ENCODE assay signal across 8 cellular contexts in the genomic region with DNA sequence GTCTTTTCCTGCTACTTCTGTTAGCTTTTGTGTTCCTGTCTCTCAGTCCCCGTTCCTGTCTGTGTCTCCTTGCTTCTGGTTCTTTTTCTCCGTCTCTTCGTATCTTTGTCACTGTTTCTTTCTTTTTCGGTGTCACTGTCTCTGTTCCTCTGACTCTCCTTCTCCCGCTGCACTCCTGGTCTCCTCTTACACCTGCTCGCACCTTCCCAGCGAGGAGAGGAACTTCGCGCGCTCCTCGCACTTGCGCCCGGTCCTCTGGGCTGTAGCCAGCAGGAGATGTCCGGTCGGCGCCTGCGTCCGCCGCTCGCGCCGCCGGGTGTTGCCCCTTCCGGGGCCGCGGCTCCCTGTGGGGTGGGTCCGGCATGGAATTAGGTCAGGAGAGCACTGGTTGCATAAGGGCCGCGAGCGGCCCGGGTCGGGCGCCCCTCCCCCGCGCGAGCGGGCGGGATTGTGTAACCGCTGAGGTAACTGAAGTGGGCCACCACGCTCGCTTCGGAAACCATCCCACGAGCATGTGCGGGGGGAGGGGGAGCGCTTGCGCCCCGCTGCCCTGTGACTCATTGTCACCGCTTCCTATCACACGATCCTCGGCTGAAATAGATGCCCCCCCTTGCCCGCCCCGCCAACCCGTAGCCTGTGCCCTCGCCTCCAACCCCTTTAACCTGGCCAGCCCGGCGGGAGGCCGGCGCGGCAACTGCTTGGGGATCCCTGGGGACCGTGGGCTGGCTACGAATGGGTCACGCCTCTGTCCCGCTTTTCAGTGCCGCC. TPM values are rescaled to one million over a fixed set of nuclear protein-coding genes. Genes with fewer than 3 reads are reported as not detected.
DNase-seq lines count a peak whose midpoint lies in the region; ATAC-seq, FAIRE-seq and TF ChIP-seq lines count a peak whose summit lies in the region.

No MANE protein-coding gene starts in this region.

- H4K5ac ChIP-seq in H1 (ENCODE audit: insufficient read length, low read depth, low read length), result no peak overlapping the region

- no peaks in the 10 kb centered on the region; the same call in 1 of the 2 replicates for H3K23me2 ChIP-seq in H1 (ENCODE audit: low read depth, low read length)

- TF ChIP-seq RAD21 in H1 (IDR thresholded peaks at IDR 0.05 in 1 of 2, conservative IDR thresholded peaks at IDR 0.05 in 1 of 2; ENCODE audit: low read depth in 2 of 2, low read length in 2 of 2), result no peak

- H2BK120ac ChIP-seq in H1 (replicated peaks; ENCODE audit: low read depth, low read length), result no peak overlapping the region

- H3K27ac ChIP-seq in H1 (ENCODE audit: low read depth, low read length), result no peak overlapping the region

- no peak overlapping the region for H2AFZ ChIP-seq in H1 (ENCODE audit: low read length)

- H3K56ac ChIP-seq in H1 (replicated peaks; ENCODE audit: insufficient read length, low read depth, low read length), result no peak overlapping the region

- no peak overlapping the region for H3K23ac ChIP-seq in H1 (ENCODE audit: insufficient read length)

- peaks cover 2 to 6% of the 10 kb centered on the region in 2 experiments for H4K20me1 ChIP-seq in H1 (replicated peaks in 1 of 2; ENCODE audit: control insufficient read depth in 1 of 2, insufficient read depth in 2 of 2, low read length in 2 of 2)

- peaks cover 9% of the 10 kb centered on the region for H3K4me1 Mint-ChIP-seq in activated CD8-positive, alpha-beta memory T cell treated with anti-CD3 and anti-CD28 coated beads, Interleukin-2, amount 10 ng/mL, durations not matched to agents 7 days and 5 days

- H3K4me1 ChIP-seq in H1 (replicated peaks in 1 of 4; ENCODE audit: control insufficient read depth in 3 of 4, insufficient read depth in 4 of 4, low read length in 3 of 4), result peaks cover 0 to 16% (median 5%) of the 10 kb centered on the region in 4 experiments; a peak in 6 of 7 replicates

- no peak overlapping the region for H3K4ac ChIP-seq in H1 (replicated peaks; ENCODE audit: insufficient read length, low read depth, low read length)

- H3K27me3 ChIP-seq in H1 (replicated peaks in 1 of 4; ENCODE audit: control insufficient read depth in 3 of 4, extremely low read depth in 1 of 4, insufficient read depth in 3 of 4, low read length in 3 of 4), result peaks cover 62 to 89% (median 77%) of the 10 kb centered on the region in 4 experiments

- peaks cover 3% of the 10 kb centered on the region for H3K36me3 Mint-ChIP-seq in activated CD8-positive, alpha-beta memory T cell treated with anti-CD3 and anti-CD28 coated beads, Interleukin-2, amount 10 ng/mL, durations not matched to agents 7 days and 5 days

- H2BK20ac ChIP-seq in H1 (ENCODE audit: low read length), result no peak overlapping the region

- H4K91ac ChIP-seq in H1 (replicated peaks; ENCODE audit: insufficient read length, low read length), result no peak overlapping the region

- H2BK15ac ChIP-seq in H1 (ENCODE audit: low read length), result no peak overlapping the region

- H3K27ac Mint-ChIP-seq in activated CD8-positive, alpha-beta memory T cell treated with anti-CD3 and anti-CD28 coated beads, Interleukin-2, amount 10 ng/mL, durations not matched to agents 7 days and 5 days, result peak overlapping the region; percentile 70

- TF ChIP-seq CTCF in H1 (IDR thresholded peaks at IDR 0.05; ENCODE audit: control extremely low read depth in 1 of 3, insufficient read depth in 1 of 3, low read depth in 1 of 3, low read length in 3 of 3), result no peak

- H4K8ac ChIP-seq in H1 (ENCODE audit: extremely low read depth, insufficient read depth, low read length), result 0 out of 2 replicates have a peak overlapping the region, but pooled peaks have one; percentile 71

- H3K36me3 ChIP-seq in H1 (ENCODE audit: control insufficient read depth in 2 of 4, insufficient read depth in 4 of 4, low read length in 3 of 4), result peaks cover 0 to 7% (median 0%) of the 10 kb centered on the region in 4 experiments; a peak in 1 of 8 replicates

- no peak overlapping the region for H3K18ac ChIP-seq in H1 (ENCODE audit: extremely low read depth, low read length)

- FAIRE-seq in H1 (lab: Jason Lieb, UNC), result no peak

- DNase-seq in G401 (ENCODE audit: low spot score) (peak; percentile 31), NCI-H69 (lab: John Stamatoyannopoulos, UW) (peak; percentile 78), H1 (ENCODE audit: low read depth in 1 of 2, low spot score in 2 of 2) (no peak), mucosa of gallbladder (ENCODE audit: low spot score) (peak; percentile 61), DMS79 (lab: John Stamatoyannopoulos, UW) (no peak), NCI-H128 (lab: John Stamatoyannopoulos, UW; ENCODE audit: unreplicated experiment) (no peak)
- peak; percentile 48 for DNase-seq in activated CD8-positive, alpha-beta memory T cell treated with anti-CD3 and anti-CD28 coated beads, Interleukin-2, amount 10 ng/mL, durations not matched to agents 7 days and 5 days
- peak; percentile 37 to 73 for DNase-seq in stimulated activated CD8-positive, alpha-beta memory T cell treated with anti-CD3 and anti-CD28 coated beads, Interleukin-4, amount 100 ng/mL, for 4 hours (ENCODE audit: low read depth in 2 of 2, low spot score in 1 of 2)

- WGBS in H1 (ENCODE audit: extremely low coverage in 1 of 2, insufficient coverage in 1 of 2, insufficient read length in 1 of 2, insufficient replicate concordance in 2 of 2, low coverage in 1 of 2, low lambda C conversion rate in 2 of 2, missing lambda C conversion rate in 1 of 2), 2 experiments, result 11% methylated on average over 3 of the region's 64 CpGs; no CpG with 5 or more reads in 1 of the 2 experiments

- H3K4me3 Mint-ChIP-seq in activated CD8-positive, alpha-beta memory T cell treated with anti-CD3 and anti-CD28 coated beads, Interleukin-2, amount 10 ng/mL, durations not matched to agents 7 days and 5 days, result peak overlapping the region; percentile 80

- no peak overlapping the region for H3K14ac ChIP-seq in H1 (ENCODE audit: insufficient read length)

- H2BK5ac ChIP-seq in H1 (ENCODE audit: low read depth, low read length), result no peak overlapping the region

- H3K79me1 ChIP-seq in H1 (ENCODE audit: low read depth, low read length), result no peaks in the 10 kb centered on the region

- H3K79me2 ChIP-seq in H1 (ENCODE audit: control insufficient read depth in 1 of 2, insufficient read depth in 2 of 2, low read length in 2 of 2), result no peaks in the 10 kb centered on the region

- H2BK12ac ChIP-seq in H1 (ENCODE audit: low read depth, low read length), result no peak overlapping the region

- H3K9ac ChIP-seq in H1 (replicated peaks in 1 of 4; ENCODE audit: extremely low read depth in 1 of 4, low read depth in 3 of 4, low read length in 3 of 4), result no peak overlapping the region

- H3K4me2 ChIP-seq in H1 (ENCODE audit: insufficient read depth in 1 of 2, low read depth in 2 of 2, low read length in 2 of 2), result peak overlapping the region; percentile 59 to 63

- peak; percentile 52 for ATAC-seq in activated CD8-positive, alpha-beta memory T cell treated with anti-CD3 and anti-CD28 coated beads, Interleukin-2, amount 10 ng/mL, durations not matched to agents 7 days and 5 days

- in situ Hi-C loops in G401 (cut with HindIII; ENCODE audit: low sequenced_read_pairs), result no loop called here

- peaks cover 46% of the 10 kb centered on the region for H3K27me3 Mint-ChIP-seq in activated CD8-positive, alpha-beta memory T cell treated with anti-CD3 and anti-CD28 coated beads, Interleukin-2, amount 10 ng/mL, durations not matched to agents 7 days and 5 days

- H3K9me3 Mint-ChIP-seq in activated CD8-positive, alpha-beta memory T cell treated with anti-CD3 and anti-CD28 coated beads, Interleukin-2, amount 10 ng/mL, durations not matched to agents 7 days and 5 days (ENCODE audit: low read depth), result no peaks in the 10 kb centered on the region

- no peaks in the 10 kb centered on the region for H3K9me3 ChIP-seq in H1 (ENCODE audit: insufficient read depth in 2 of 2, low read depth in 1 of 2, low read length in 1 of 2)

- CTCF ChIA-PET in activated CD8-positive, alpha-beta memory T cell treated with anti-CD3 and anti-CD28 coated beads, Interleukin-2, amount 10 ng/mL, durations not matched to agents 7 days and 5 days (lab: Charles Lee), result no interaction called here
- CTCF ChIA-PET in H1 (lab: Charles Lee; ENCODE audit: partially characterized antibody), result interaction anchor here (2.3 kb wide), 1 partner anchor 33 kb away, joined by 8 read pairs; no protein-coding TSS in a partner anchor

- peak overlapping the region; percentile 7 to 50 (median 12); a peak in 5 of 8 replicates for H3K4me3 ChIP-seq in H1 (ENCODE audit: extremely low read depth in 1 of 4, insufficient read depth in 2 of 4, low read depth in 3 of 4, low read length in 4 of 4)

- POLR2A ChIA-PET in H1 (lab: Charles Lee; ENCODE audit: partially characterized antibody), result no interaction called here

- no peak for TF ChIP-seq EP300 in H1 (IDR thresholded peaks at IDR 0.05; ENCODE audit: borderline replicate concordance in 1 of 2, low read depth in 2 of 2, low read length in 2 of 2)

- TF ChIP-seq POLR2A in H1 (IDR thresholded peaks at IDR 0.05; ENCODE audit: control extremely low read depth in 1 of 2, low read depth in 2 of 2, low read length in 2 of 2), result no peak

- H2AK5ac ChIP-seq in H1 (ENCODE audit: low read depth, low read length), result no peak overlapping the region

TF ChIP-seq in H1, 55 proteins besides CTCF, POLR2A, EP300 and RAD21 (continues in another document):
- TF ChIP-seq EZH2 (IDR thresholded peaks at IDR 0.05; ENCODE audit: low read depth, low read length, severe bottlenecking) (peak; percentile 54), E2F6 (IDR thresholded peaks at IDR 0.05) (peak; percentile 21; the same call in 1 of the 2 replicates), CEBPB (IDR thresholded peaks at IDR 0.05; ENCODE audit: low read depth, low read length) (peak; percentile 63; the same call in 1 of the 2 replicates)

RNA-seq across cellular contexts. Expression of gene LONRF3, which starts 1.6 kb away (rescaled TPM):
- 0.37 TPM in 1 of 2 replicates, not detected in the other for total RNA-seq in G401 (2014; rRNA removed; shearing (Covaris generic))
- under 1 TPM; 0.35 to 0.40 TPM for total RNA-seq in activated CD8-positive, alpha-beta memory T cell treated with anti-CD3 and anti-CD28 coated beads, Interleukin-2, amount 10 ng/mL, durations not matched to agents 7 days and 5 days
- 0.11 TPM in 1 of 2 replicates, not detected in the other for total RNA-seq in H1 (2021; fragmentation: NEBNext Ultra II Directional; extraction: Animal tissue kit (Norgen Biotek cat#: 25700))
- 0.05 TPM in 1 of 2 replicates, not detected in the other for polyA plus RNA-seq in H1 (2011; rRNA removed)
- polyA plus RNA-seq in H1 (2011; cell fraction: cytosol; rRNA removed), result not detected
- polyA plus RNA-seq in H1 (2011; cell fraction: nucleus; rRNA removed), result 0.11 TPM
- not detected in 4 replicates for polyA plus RNA-seq in H1 (2012, experiment 1 of 2)
- polyA plus RNA-seq in H1 (2012, experiment 2 of 2), result not detected
- polyA plus RNA-seq in H1 (2013, experiment 1 of 2), result 0.02 TPM
- polyA plus RNA-seq in H1 (2013, experiment 2 of 2), result 0.04 TPM
- polyA minus RNA-seq in H1 (2011; rRNA and poly(A)+ RNA removed), result not detected in 2 replicates
- polyA minus RNA-seq in H1 (2011; cell fraction: cytosol; rRNA and poly(A)+ RNA removed), result not detected
- not detected for polyA minus RNA-seq in H1 (2011; cell fraction: nucleus; rRNA and poly(A)+ RNA removed)
- 4.7 TPM for total RNA-seq in mucosa of gallbladder

Comparison
In these comparisons a context has a peak if more than half of its experiments do, and no peak if none do; other contexts are left out.
1. DNase-seq: peak in G401 (single experiment), NCI-H69 (single experiment), activated CD8-positive, alpha-beta memory T cell treated with anti-CD3 and anti-CD28 coated beads, Interleukin-2, amount 10 ng/mL, durations not matched to agents 7 days and 5 days (single experiment), mucosa of gallbladder (single experiment) and stimulated activated CD8-positive, alpha-beta memory T cell treated with anti-CD3 and anti-CD28 coated beads, Interleukin-4, amount 100 ng/mL, for 4 hours (2 of 2); none in H1 (0 of 2), DMS79 (single experiment) and NCI-H128 (single experiment).